28 cellular contexts compared by ENCODE assay signal in the genomic region with DNA sequence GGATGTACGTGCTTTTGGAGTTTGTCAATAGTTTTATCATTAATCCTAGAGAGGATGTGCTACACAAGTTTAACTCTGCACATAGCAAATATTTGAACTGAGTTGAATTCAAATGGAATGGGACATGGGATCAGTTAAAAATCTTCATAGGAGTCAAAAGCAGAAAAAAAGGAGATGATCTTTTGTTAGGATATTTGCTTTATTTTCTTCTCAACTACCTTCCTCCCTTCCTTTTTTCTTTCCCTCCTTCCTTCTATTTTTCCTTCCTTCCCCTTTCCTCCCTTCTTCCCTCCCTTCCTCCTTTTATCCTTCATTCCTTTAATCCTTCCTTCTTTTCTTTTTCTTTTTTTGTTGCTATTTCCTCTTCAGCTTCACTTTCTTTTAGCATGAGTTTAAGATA. TPM values are rescaled to one million over a fixed set of nuclear protein-coding genes. Genes with fewer than 3 reads are reported as not detected.
"Had no signal": no experiment of that assay in that cellular context is flagged by ENCODE, and none has a peak within 500 bp of the region (broad histone marks: within the 10 kb centered on the region; RNA-seq: fewer than 3 reads in every experiment).

No MANE protein-coding gene starts in this region.

- H3K4me3 Mint-ChIP-seq: effector memory CD8-positive, alpha-beta T cell; memory B cell; natural killer cell; stimulated activated naive CD8-positive, alpha-beta T cell treated with anti-CD3 and anti-CD28 coated beads, Interleukin-15, amount 100 ng/mL, for 72 hours had no signal

- H3K27ac Mint-ChIP-seq: effector memory CD8-positive, alpha-beta T cell; memory B cell; natural killer cell; progenitor cell of endocrine pancreas; stimulated activated naive CD8-positive, alpha-beta T cell treated with anti-CD3 and anti-CD28 coated beads, Interleukin-15, amount 100 ng/mL, for 72 hours had no signal

- H3K4me1 Mint-ChIP-seq: memory B cell; natural killer cell; stimulated activated naive CD8-positive, alpha-beta T cell treated with anti-CD3 and anti-CD28 coated beads, Interleukin-15, amount 100 ng/mL, for 72 hours had no signal

- H3K9me3 ChIP-seq: gastrocnemius medialis, neutrophil, suprapubic skin, transverse colon, upper lobe of right lung, uterus had no signal

- H3K36me3 ChIP-seq: gastrocnemius medialis, neutrophil, suprapubic skin, transverse colon, upper lobe of right lung, uterus had no signal

- FAIRE-seq: islet of Langerhans had no signal

- DNase-seq: cortex of kidney; effector memory CD8-positive, alpha-beta T cell; gastrocnemius medialis; head of caudate nucleus; natural killer cell; stimulated activated CD4-positive, alpha-beta T cell treated with anti-CD3 and anti-CD28 coated beads, Interleukin-12 subunit alpha, Interleukin-12 subunit beta, amount 100 ng/mL, for 4 hours; stimulated activated CD4-positive, alpha-beta T cell treated with anti-CD3 and anti-CD28 coated beads, Interleukin-1b, Interleukin-23, amount 100 ng/mL, for 48 hours; stimulated activated CD4-positive, alpha-beta T cell treated with anti-CD3 and anti-CD28 coated beads, Interleukin-4, amount 100 ng/mL, for 1 hour; stimulated activated CD8-positive, alpha-beta memory T cell treated with anti-CD3 and anti-CD28 coated beads, Interleukin-4, amount 100 ng/mL, for 48 hours; stimulated activated naive CD4-positive, alpha-beta T cell; stimulated activated naive CD8-positive, alpha-beta T cell treated with anti-CD3 and anti-CD28 coated beads, Interleukin-15, amount 100 ng/mL, for 72 hours; transverse colon; upper lobe of right lung; uterus had no signal

- H3K79me2 ChIP-seq: parathyroid adenoma had no signal

- H3K4me2 ChIP-seq: smooth muscle cell had no signal

- H3K4me3 ChIP-seq: gastrocnemius medialis, lung, smooth muscle cell, suprapubic skin, transverse colon, upper lobe of right lung, uterus had no signal

- H2AFZ ChIP-seq: parathyroid adenoma had no signal

- H3K4me1 ChIP-seq: gastrocnemius medialis, parathyroid adenoma, suprapubic skin, transverse colon, upper lobe of right lung, uterus had no signal

- ATAC-seq: effector memory CD8-positive, alpha-beta T cell; gastrocnemius medialis; left lobe of liver; natural killer cell; sciatic nerve; stimulated activated naive CD8-positive, alpha-beta T cell treated with anti-CD3 and anti-CD28 coated beads, Interleukin-15, amount 100 ng/mL, for 72 hours; upper lobe of right lung had no signal

- H3K27ac ChIP-seq: gastrocnemius medialis, neutrophil, parathyroid adenoma, suprapubic skin, transverse colon, upper lobe of right lung, uterus had no signal

- H3K27me3 Mint-ChIP-seq: effector memory CD8-positive, alpha-beta T cell had no signal

- H3K27me3 ChIP-seq: suprapubic skin, uterus had no signal

- H3K9ac ChIP-seq: parathyroid adenoma had no signal

- H3K9me3 Mint-ChIP-seq: memory B cell; stimulated activated naive CD8-positive, alpha-beta T cell treated with anti-CD3 and anti-CD28 coated beads, Interleukin-15, amount 100 ng/mL, for 72 hours had no signal

RNA-seq across cellular contexts. Expression of a gene that starts 6.6 kb away (rescaled TPM):
- total RNA-seq: dermis microvascular lymphatic vessel endothelial cell, glomerular endothelial cell, mononuclear cell, natural killer cell, osteoblast had no signal
